In the genomic region with DNA sequence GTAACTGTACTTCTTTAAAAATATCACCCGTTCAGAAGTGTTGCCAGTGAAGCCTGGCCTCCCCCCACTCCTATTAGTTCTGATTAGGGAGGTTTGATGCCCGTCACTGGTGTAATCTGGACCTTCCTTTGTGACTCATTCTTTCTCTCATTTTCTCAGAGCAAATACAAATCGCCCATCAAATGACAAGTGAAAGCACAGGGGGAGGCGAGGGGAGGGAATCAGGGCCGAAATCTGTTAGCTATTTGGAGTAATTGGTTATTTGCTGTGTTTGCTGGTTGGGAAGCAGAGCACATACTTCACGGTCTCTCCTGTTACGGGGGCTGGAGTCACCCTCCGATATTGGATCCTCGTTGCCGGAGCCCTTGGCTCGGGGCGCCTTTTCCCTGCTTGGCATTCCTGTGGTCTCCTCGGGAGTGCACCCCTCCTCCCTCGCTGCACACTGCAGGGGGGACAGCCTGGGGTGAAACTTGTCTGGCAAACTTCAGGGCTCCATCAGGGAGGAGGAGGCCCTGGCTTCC, we compare ENCODE assay signal across 1 cellular context.
TF ChIP-seq lines count a peak whose summit lies in the region.

No MANE protein-coding gene starts in this region.

TF ChIP-seq in SK-N-SH, 30 proteins besides CTCF, POLR2A, EP300 and RAD21 (continued from another document):
- TF ChIP-seq, protein P1, sequence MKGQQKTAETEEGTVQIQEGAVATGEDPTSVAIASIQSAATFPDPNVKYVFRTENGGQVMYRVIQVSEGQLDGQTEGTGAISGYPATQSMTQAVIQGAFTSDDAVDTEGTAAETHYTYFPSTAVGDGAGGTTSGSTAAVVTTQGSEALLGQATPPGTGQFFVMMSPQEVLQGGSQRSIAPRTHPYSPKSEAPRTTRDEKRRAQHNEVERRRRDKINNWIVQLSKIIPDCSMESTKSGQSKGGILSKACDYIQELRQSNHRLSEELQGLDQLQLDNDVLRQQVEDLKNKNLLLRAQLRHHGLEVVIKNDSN (IDR thresholded peaks at IDR 0.05; ENCODE audit: borderline replicate concordance, low read depth): no peak
- no peak for TF ChIP-seq RXRA (IDR thresholded peaks at IDR 0.05; ENCODE audit: borderline replicate concordance, low read depth)
- TF ChIP-seq ELF1 (IDR thresholded peaks at IDR 0.05): no peak
- no peak for TF ChIP-seq RCOR1 (IDR thresholded peaks at IDR 0.05; ENCODE audit: low read length)
- no peak for TF ChIP-seq TEAD4 (IDR thresholded peaks at IDR 0.05; ENCODE audit: borderline replicate concordance, insufficient read depth)
- no peak for TF ChIP-seq TCF12 (IDR thresholded peaks at IDR 0.05)
- TF ChIP-seq, protein P2, sequence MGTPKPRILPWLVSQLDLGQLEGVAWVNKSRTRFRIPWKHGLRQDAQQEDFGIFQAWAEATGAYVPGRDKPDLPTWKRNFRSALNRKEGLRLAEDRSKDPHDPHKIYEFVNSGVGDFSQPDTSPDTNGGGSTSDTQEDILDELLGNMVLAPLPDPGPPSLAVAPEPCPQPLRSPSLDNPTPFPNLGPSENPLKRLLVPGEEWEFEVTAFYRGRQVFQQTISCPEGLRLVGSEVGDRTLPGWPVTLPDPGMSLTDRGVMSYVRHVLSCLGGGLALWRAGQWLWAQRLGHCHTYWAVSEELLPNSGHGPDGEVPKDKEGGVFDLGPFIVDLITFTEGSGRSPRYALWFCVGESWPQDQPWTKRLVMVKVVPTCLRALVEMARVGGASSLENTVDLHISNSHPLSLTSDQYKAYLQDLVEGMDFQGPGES (IDR thresholded peaks at IDR 0.05; ENCODE audit: low read depth, low read length): no peak
- TF ChIP-seq, protein P3, sequence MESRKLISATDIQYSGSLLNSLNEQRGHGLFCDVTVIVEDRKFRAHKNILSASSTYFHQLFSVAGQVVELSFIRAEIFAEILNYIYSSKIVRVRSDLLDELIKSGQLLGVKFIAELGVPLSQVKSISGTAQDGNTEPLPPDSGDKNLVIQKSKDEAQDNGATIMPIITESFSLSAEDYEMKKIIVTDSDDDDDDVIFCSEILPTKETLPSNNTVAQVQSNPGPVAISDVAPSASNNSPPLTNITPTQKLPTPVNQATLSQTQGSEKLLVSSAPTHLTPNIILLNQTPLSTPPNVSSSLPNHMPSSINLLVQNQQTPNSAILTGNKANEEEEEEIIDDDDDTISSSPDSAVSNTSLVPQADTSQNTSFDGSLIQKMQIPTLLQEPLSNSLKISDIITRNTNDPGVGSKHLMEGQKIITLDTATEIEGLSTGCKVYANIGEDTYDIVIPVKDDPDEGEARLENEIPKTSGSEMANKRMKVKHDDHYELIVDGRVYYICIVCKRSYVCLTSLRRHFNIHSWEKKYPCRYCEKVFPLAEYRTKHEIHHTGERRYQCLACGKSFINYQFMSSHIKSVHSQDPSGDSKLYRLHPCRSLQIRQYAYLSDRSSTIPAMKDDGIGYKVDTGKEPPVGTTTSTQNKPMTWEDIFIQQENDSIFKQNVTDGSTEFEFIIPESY (IDR thresholded peaks at IDR 0.05; ENCODE audit: borderline replicate concordance, low read depth): no peak
- no peak for TF ChIP-seq NFIC (IDR thresholded peaks at IDR 0.05; ENCODE audit: borderline replicate concordance)
TF ChIP-seq in SK-N-SH: peak in this region for 0.
